Comparison of ENCODE assay signal across 21 cellular contexts in genomic region chr5:179879003-179879689, GRCh38. TPM values are rescaled to one million over a fixed set of nuclear protein-coding genes. Genes with fewer than 3 reads are reported as not detected.
DNase-seq lines count a peak whose midpoint lies in the region; ATAC-seq and TF ChIP-seq lines count a peak whose summit lies in the region.
"Had no signal": no experiment of that assay in that cellular context is flagged by ENCODE, and none has a peak within 500 bp of the region (broad histone marks: within the 10 kb centered on the region; RNA-seq: fewer than 3 reads in every experiment).

No MANE protein-coding gene starts in this region.

- H3K27me3 ChIP-seq in IMR-90 (ENCODE audit: control insufficient read depth, insufficient read depth, low read length) = no peaks in the 10 kb centered on the region
- H3K27me3 ChIP-seq in tibial artery = no peaks in the 10 kb centered on the region
- H3K27me3 ChIP-seq in CD8-positive, alpha-beta T cell (ENCODE audit: insufficient read depth, low read length) = no peaks in the 10 kb centered on the region
- H3K27me3 ChIP-seq: BE2C, SJSA1 had no signal

- no peak overlapping the region for H3K23ac ChIP-seq in IMR-90 (ENCODE audit: low read depth, low read length)

- no peak overlapping the region for H3K9ac ChIP-seq in IMR-90 (ENCODE audit: low read depth, low read length)

- no peak overlapping the region for H4K5ac ChIP-seq in IMR-90 (ENCODE audit: low read depth, low read length)

- no peak overlapping the region for H2BK15ac ChIP-seq in IMR-90 (ENCODE audit: low read depth, low read length)

- H3K4me3 ChIP-seq in IMR-90 (ENCODE audit: insufficient read depth, low read depth, low read length) = no peak overlapping the region
- no peak overlapping the region for H3K4me3 ChIP-seq in tibial artery
- H3K4me3 ChIP-seq in CD8-positive, alpha-beta T cell (ENCODE audit: low read depth, low read length) = no peak overlapping the region
- H3K4me3 ChIP-seq: A549, GM12878, GM23338, SJSA1 had no signal

- no peak overlapping the region for H3K56ac ChIP-seq in IMR-90 (ENCODE audit: extremely low read depth, insufficient read depth, low read length)

- H3K9me3 ChIP-seq in IMR-90 (ENCODE audit: control insufficient read depth, insufficient read depth, low read length) (peaks cover 10% of the 10 kb centered on the region), tibial artery (peaks cover 0 to 14% (median 14%) of the 10 kb centered on the region in 3 donors)
- H3K9me3 ChIP-seq in CD8-positive, alpha-beta T cell (ENCODE audit: low read length) = no peaks in the 10 kb centered on the region

- peaks cover 46% of the 10 kb centered on the region for H3K36me3 Mint-ChIP-seq in CD8-positive, alpha-beta T cell
- peaks cover 53 to 67% of the 10 kb centered on the region in 2 donors for H3K36me3 Mint-ChIP-seq in stimulated activated naive B cell treated with anti-CD40 and anti-IgM and Interleukin-4, amounts not matched to agents 10 μg/mL and 1 μg/mL and 100 μg/mL, for 72 hours
- peaks cover 33% of the 10 kb centered on the region for H3K36me3 Mint-ChIP-seq in glutamatergic neuron (ENCODE audit: unreplicated experiment)

- no peak overlapping the region for H3K27ac Mint-ChIP-seq in CD8-positive, alpha-beta T cell
- no peak overlapping the region for H3K27ac Mint-ChIP-seq in stimulated activated naive B cell treated with anti-CD40 and anti-IgM and Interleukin-4, amounts not matched to agents 10 μg/mL and 1 μg/mL and 100 μg/mL, for 72 hours
- no peak overlapping the region for H3K27ac Mint-ChIP-seq in glutamatergic neuron (ENCODE audit: unreplicated experiment)
- H3K27ac Mint-ChIP-seq: GM23338 had no signal

- no peak overlapping the region for H3K4me2 ChIP-seq in IMR-90 (ENCODE audit: low read depth, low read length)
- H3K4me2 ChIP-seq: A549, GM23338 had no signal

- BruUV-seq in IMR-90 (replicated peaks; lab: Mats Ljungman, UMichigan) = no TSS peak

- ATAC-seq in IMR-90 (ENCODE audit: low read depth) = no peak
- peak; percentile 17 for ATAC-seq in left lobe of liver
- ATAC-seq in CD8-positive, alpha-beta T cell = no peak
- no peak for ATAC-seq in stimulated activated naive B cell treated with anti-CD40 and anti-IgM and Interleukin-4, amounts not matched to agents 10 μg/mL and 1 μg/mL and 100 μg/mL, for 72 hours (replicated peaks)
- ATAC-seq: GM12878, GM23338 had no signal

- H3K9me3 Mint-ChIP-seq in CD8-positive, alpha-beta T cell = peaks cover 9% of the 10 kb centered on the region
- peaks cover 9 to 14% of the 10 kb centered on the region in 2 donors for H3K9me3 Mint-ChIP-seq in stimulated activated naive B cell treated with anti-CD40 and anti-IgM and Interleukin-4, amounts not matched to agents 10 μg/mL and 1 μg/mL and 100 μg/mL, for 72 hours
- peaks cover 8% of the 10 kb centered on the region for H3K9me3 Mint-ChIP-seq in glutamatergic neuron (ENCODE audit: unreplicated experiment)

- H2AFZ ChIP-seq in IMR-90 (replicated peaks; ENCODE audit: low read length, poor library complexity) = peak overlapping the region; percentile 32
- H2AFZ ChIP-seq: GM23338 had no signal

- H3K4me3 Mint-ChIP-seq in CD8-positive, alpha-beta T cell = no peak overlapping the region
- H3K4me3 Mint-ChIP-seq in stimulated activated naive B cell treated with anti-CD40 and anti-IgM and Interleukin-4, amounts not matched to agents 10 μg/mL and 1 μg/mL and 100 μg/mL, for 72 hours = no peak overlapping the region
- no peak overlapping the region for H3K4me3 Mint-ChIP-seq in glutamatergic neuron (ENCODE audit: unreplicated experiment)
- H3K4me3 Mint-ChIP-seq: GM23338 had no signal

- no peak overlapping the region for H2BK5ac ChIP-seq in IMR-90 (ENCODE audit: low read depth, low read length, poor library complexity, severe bottlenecking)

- no peak overlapping the region for H2BK120ac ChIP-seq in IMR-90 (ENCODE audit: low read depth, low read length)

- no peaks in the 10 kb centered on the region for H3K27me3 Mint-ChIP-seq in CD8-positive, alpha-beta T cell (ENCODE audit: low read depth)
- no peaks in the 10 kb centered on the region for H3K27me3 Mint-ChIP-seq in stimulated activated naive B cell treated with anti-CD40 and anti-IgM and Interleukin-4, amounts not matched to agents 10 μg/mL and 1 μg/mL and 100 μg/mL, for 72 hours
- peaks cover 6% of the 10 kb centered on the region for H3K27me3 Mint-ChIP-seq in glutamatergic neuron (ENCODE audit: unreplicated experiment)

- H3K9me1 ChIP-seq in IMR-90 (ENCODE audit: insufficient read depth, low read length) = no peaks in the 10 kb centered on the region

- H4K91ac ChIP-seq in IMR-90 (ENCODE audit: insufficient read depth, low read depth, low read length) = no peak overlapping the region

- intact Hi-C loops in IMR-90 (cut with micrococcal nuclease) (no loop called here), posterior vena cava (cut with DNase I) (no loop called here), tibial artery (cut with DNase I; ENCODE audit: low total_unique reads) (no loop called here)
- intact Hi-C loops in CD8-positive, alpha-beta T cell (cut with DNase I, micrococcal nuclease) = no loop called here

- in situ Hi-C loops in IMR-90 (cut with MboI; ENCODE audit: low sequenced_read_pairs) = no loop called here

- no peak for TF ChIP-seq RAD21 in IMR-90 (IDR thresholded peaks at IDR 0.05; ENCODE audit: low read length)

- H3K27ac ChIP-seq in IMR-90 (ENCODE audit: insufficient read depth, low read length) = no peak overlapping the region
- H3K27ac ChIP-seq in tibial artery = peak overlapping the region; percentile 29 to 44
- H3K27ac ChIP-seq in CD8-positive, alpha-beta T cell (ENCODE audit: low read depth, low read length) = no peak overlapping the region
- H3K27ac ChIP-seq: A549, SJSA1 had no signal

- no peaks in the 10 kb centered on the region for H3K4me1 ChIP-seq in IMR-90 (ENCODE audit: control insufficient read depth, insufficient read depth, low read length)
- H3K4me1 ChIP-seq in tibial artery = peaks cover 0 to 2% (median 0%) of the 10 kb centered on the region in 4 donors
- no peaks in the 10 kb centered on the region for H3K4me1 ChIP-seq in CD8-positive, alpha-beta T cell (ENCODE audit: insufficient read depth, low read length)
- H3K4me1 ChIP-seq: A549, BE2C, Caco-2 had no signal

- DNase-seq in IMR-90 (no peak), left lobe of liver (ENCODE audit: low spot score) (no peak), posterior vena cava (ENCODE audit: low spot score) (peak; percentile 68), tibial artery (no peak), LoVo (ENCODE audit: low spot score) (no peak), glutamatergic neuron (no peak)
- no peak for DNase-seq in CD8-positive, alpha-beta T cell
- DNase-seq in stimulated activated naive B cell treated with anti-CD40 and anti-IgM and Interleukin-4, amounts not matched to agents 10 μg/mL and 1 μg/mL and 100 μg/mL, for 72 hours = no peak
- DNase-seq: BE2C, Caco-2, DND-41, MV-4-11, NCI-H1105 treated with DMSO at 0.1 percent for 48 hours, NCI-H2081 treated with DMSO at 0.1 percent for 48 hours, NCI-H2171 treated with DMSO at 0.1 percent for 48 hours, NCI-H524 treated with DMSO at 0.1 percent for 48 hours, NCI-H82 had no signal

- dilution Hi-C loops in IMR-90 (cut with HindIII; ENCODE audit: low sequenced_read_pairs, unreplicated experiment) = no loop called here

- WGBS in IMR-90 (ENCODE audit: extremely low coverage in 2 of 2, insufficient read length in 1 of 2), 2 experiments = 98% methylated on average over 15 of the region's 31 CpGs; no CpG with 5 or more reads in 1 of the 2 experiments

- H2AK5ac ChIP-seq in IMR-90 (ENCODE audit: low read depth, low read length) = no peak overlapping the region

- H4K20me1 ChIP-seq in IMR-90 (ENCODE audit: insufficient read depth, low read length) = no peaks in the 10 kb centered on the region

- H4K8ac ChIP-seq in IMR-90 (ENCODE audit: low read depth in 2 of 2, low read length in 2 of 2) = no peak overlapping the region

- CTCF ChIA-PET in IMR-90 (lab: Yijun Ruan, JAX) = no interaction called here
- CTCF ChIA-PET in CD8-positive, alpha-beta T cell (lab: Charles Lee) = interaction anchor here (1.5 kb wide), 1 partner anchor 77 kb away, joined by 6 read pairs; no protein-coding TSS in a partner anchor

- H3K18ac ChIP-seq in IMR-90 (ENCODE audit: low read depth, low read length) = no peak overlapping the region

- POLR2A ChIA-PET in IMR-90 (lab: Charles Lee; ENCODE audit: unreplicated experiment) = no interaction called here
- POLR2A ChIA-PET in CD8-positive, alpha-beta T cell (lab: Charles Lee) = no interaction called here

- no peak for TF ChIP-seq POLR2A in IMR-90 (IDR thresholded peaks at IDR 0.05; ENCODE audit: low read depth, low read length)

- no peak overlapping the region for H2BK20ac ChIP-seq in IMR-90 (ENCODE audit: low read depth, low read length)

- H3K14ac ChIP-seq in IMR-90 (replicated peaks; ENCODE audit: low read depth, low read length) = no peak overlapping the region

- no peaks in the 10 kb centered on the region for H3K4me1 Mint-ChIP-seq in CD8-positive, alpha-beta T cell (ENCODE audit: low read depth)
- H3K4me1 Mint-ChIP-seq in stimulated activated naive B cell treated with anti-CD40 and anti-IgM and Interleukin-4, amounts not matched to agents 10 μg/mL and 1 μg/mL and 100 μg/mL, for 72 hours = no peaks in the 10 kb centered on the region
- no peaks in the 10 kb centered on the region for H3K4me1 Mint-ChIP-seq in glutamatergic neuron (ENCODE audit: low read depth, unreplicated experiment)
- H3K4me1 Mint-ChIP-seq: GM23338 had no signal

- H3K36me3 ChIP-seq in IMR-90 (ENCODE audit: control insufficient read depth, insufficient read depth, low read length) = peaks cover 57% of the 10 kb centered on the region
- H3K36me3 ChIP-seq in tibial artery = peaks cover 42 to 90% (median 75%) of the 10 kb centered on the region in 3 donors
- peaks cover 21% of the 10 kb centered on the region for H3K36me3 ChIP-seq in CD8-positive, alpha-beta T cell (ENCODE audit: insufficient read depth, low read length)

- peak overlapping the region; percentile 28 for H2AK9ac ChIP-seq in IMR-90 (replicated peaks; ENCODE audit: low read depth, low read length, poor library complexity)

- TF ChIP-seq CTCF in IMR-90 (conservative IDR thresholded peaks at IDR 0.05; ENCODE audit: low read depth, low read length) (no peak), tibial artery (IDR thresholded peaks at IDR 0.05) (no peak), glutamatergic neuron (IDR thresholded peaks at IDR 0.05; ENCODE audit: partially characterized antibody, unreplicated experiment) (no peak)
- TF ChIP-seq CTCF in CD8-positive, alpha-beta T cell (IDR thresholded peaks at IDR 0.05) = no peak

- H3K4ac ChIP-seq in IMR-90 (ENCODE audit: low read depth, low read length) = no peak overlapping the region

- H3K79me1 ChIP-seq in IMR-90 (ENCODE audit: low read depth in 1 of 2, low read length in 2 of 2) = peaks cover 0 to 5% of the 10 kb centered on the region in 2 experiments; a peak in 2 of 4 replicates

RNA-seq across cellular contexts. Expression of gene MRNIP, which starts 20.5 kb away (rescaled TPM):
- total RNA-seq in IMR-90 (2012; rRNA removed) (6.6 and 7.2 TPM in 2 replicates), left lobe of liver (12.8 TPM), posterior vena cava (10 to 100 TPM; 17.3 to 20.1 TPM), glutamatergic neuron (ENCODE audit: unreplicated experiment) (60.2 TPM)
- 20.3 and 24.7 TPM in 2 replicates for polyA plus RNA-seq in IMR-90 (2012; rRNA removed)
- 9.9 and 11.2 TPM in 2 replicates for polyA plus RNA-seq in IMR-90 (2012; cell fraction: cytosol; rRNA removed)
- polyA plus RNA-seq in IMR-90 (2012; cell fraction: nucleus; rRNA removed; ENCODE audit: low replicate concordance) = 140 and 168 TPM in 2 replicates
- total RNA-seq in CD8-positive, alpha-beta T cell = 10 to 100 TPM; 30.0 to 38.5 TPM

RNA-seq across cellular contexts. Expression of gene TBC1D9B, which starts 28.6 kb away (rescaled TPM):
- total RNA-seq in IMR-90 (2012; rRNA removed) = 18.3 and 58.6 TPM in 2 replicates
- polyA plus RNA-seq in IMR-90 (2012; rRNA removed) = 78.1 and 83.8 TPM in 2 replicates
- 56.2 and 71.1 TPM in 2 replicates for polyA plus RNA-seq in IMR-90 (2012; cell fraction: cytosol; rRNA removed)
- polyA plus RNA-seq in IMR-90 (2012; cell fraction: nucleus; rRNA removed; ENCODE audit: low replicate concordance) = 222 and 379 TPM in 2 replicates
- 107 TPM for total RNA-seq in left lobe of liver
- total RNA-seq in posterior vena cava = 10 to 100 TPM; 85.0 to 90.5 TPM
- total RNA-seq in CD8-positive, alpha-beta T cell = 10 to 100 TPM; 39.7 to 48.1 TPM
- total RNA-seq in glutamatergic neuron (ENCODE audit: unreplicated experiment) = 81.8 TPM

RNA-seq across cellular contexts. Expression of gene SQSTM1, which starts 58.4 kb away (rescaled TPM):
- 168 and 184 TPM in 2 replicates for total RNA-seq in IMR-90 (2012; rRNA removed)
- 152 and 201 TPM in 2 replicates for polyA plus RNA-seq in IMR-90 (2012; rRNA removed)
- polyA plus RNA-seq in IMR-90 (2012; cell fraction: cytosol; rRNA removed) = 153 and 219 TPM in 2 replicates
- 377 and 407 TPM in 2 replicates for polyA plus RNA-seq in IMR-90 (2012; cell fraction: nucleus; rRNA removed; ENCODE audit: low replicate concordance)
- total RNA-seq in left lobe of liver = 361 TPM
- total RNA-seq in posterior vena cava = 100 to 1,000 TPM; 245 to 333 TPM
- total RNA-seq in CD8-positive, alpha-beta T cell = 100 to 1,000 TPM; 398 to 438 TPM
- 97.0 TPM for total RNA-seq in glutamatergic neuron (ENCODE audit: unreplicated experiment)

Comparison
In these comparisons a context has a peak if more than half of its experiments do, and no peak if none do; other contexts are left out.
1. H3K27ac ChIP-seq: peak in tibial artery (2 of 2); none in IMR-90 (single experiment) and CD8-positive, alpha-beta T cell (single experiment).